ENCODE assay signal across 28 cellular contexts in the genomic region with DNA sequence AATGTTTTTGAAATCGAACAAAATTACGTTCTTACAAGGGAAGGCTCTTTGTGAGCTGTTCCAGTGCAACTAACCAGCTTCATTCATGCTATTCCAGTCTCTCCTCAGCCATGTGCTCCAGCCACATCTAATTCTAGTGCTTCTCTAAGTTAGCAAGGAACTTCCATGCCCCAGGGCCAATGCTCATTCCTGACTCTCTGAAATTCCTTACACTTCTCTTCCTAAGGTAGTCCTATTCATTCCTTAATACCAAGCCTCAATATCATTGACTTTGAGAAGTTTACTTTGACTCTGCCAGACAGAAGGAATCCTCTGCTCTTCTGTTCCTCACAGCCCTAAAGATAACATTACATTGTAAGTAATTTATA.
"Had no signal": no experiment of that assay in that cellular context is flagged by ENCODE, and none has a peak within 500 bp of the region (broad histone marks: within the 10 kb centered on the region; RNA-seq: fewer than 3 reads in every experiment).

No MANE protein-coding gene starts in this region.

- H3K4me3 Mint-ChIP-seq: activated B cell treated with CpG ODN at 0.5 μM for 24 hours; activated CD8-positive, alpha-beta T cell treated with anti-CD3 and anti-CD28 coated beads for 36 hours; activated naive CD4-positive, alpha-beta T cell treated with anti-CD3 and anti-CD28 coated beads, Interleukin-2, amount 10 ng/mL, durations not matched to agents 7 days and 5 days; activated naive CD8-positive, alpha-beta T cell treated with anti-CD3 and anti-CD28 coated beads, Interleukin-2, amount 10 ng/mL, durations not matched to agents 7 days and 5 days; central memory CD8-positive, alpha-beta T cell; dendritic cell treated with granulocyte-macrophage colony-stimulating factor and Interleukin-4, amounts not matched to agents 40 ng/mL and 50 ng/mL, for 4 days; endodermal cell; T-helper 17 cell; T-helper 2 cell treated with Interferon-gamma antibody and Interleukin-4, amounts not matched to agents 5 μg/mL and 100 μg/mL, for 36 hours had no signal

- ATAC-seq: activated CD4-positive, CD25-positive, alpha-beta regulatory T cell treated with anti-CD3 and anti-CD28 coated beads, Interleukin-2, amount 50 U/mL, for 24 hours; activated CD8-positive, alpha-beta T cell treated with anti-CD3 and anti-CD28 coated beads for 36 hours; activated naive CD4-positive, alpha-beta T cell treated with anti-CD3 and anti-CD28 coated beads, Interleukin-2, amount 50 U/mL, for 72 hours; esophagus mucosa; T-helper 17 cell had no signal

- H3K27ac ChIP-seq: ascending aorta, brain microvascular endothelial cell, coronary artery, dorsolateral prefrontal cortex, WERI-Rb-1 had no signal

- H3K27me3 ChIP-seq: ascending aorta, brain microvascular endothelial cell, dorsolateral prefrontal cortex had no signal

- DNase-seq: activated B cell treated with CpG ODN at 0.5 μM for 24 hours; activated CD4-positive, alpha-beta T cell treated with anti-CD3 and anti-CD28 coated beads for 48 hours; activated CD4-positive, alpha-beta T cell treated with anti-CD3 and anti-CD28 coated beads, Interleukin-2, amount 50 U/mL, for 1 hour; activated CD4-positive, alpha-beta T cell treated with anti-CD3 and anti-CD28 coated beads, Interleukin-2, amount 50 U/mL, for 48 hours; activated CD8-positive, alpha-beta memory T cell treated with anti-CD3 and anti-CD28 coated beads for 24 hours; activated CD8-positive, alpha-beta T cell treated with anti-CD3 and anti-CD28 coated beads for 36 hours; activated gamma-delta T cell; activated naive CD4-positive, alpha-beta T cell; activated naive CD4-positive, alpha-beta T cell treated with anti-CD3 and anti-CD28 coated beads, Interleukin-2, amount 10 ng/mL, durations not matched to agents 7 days and 5 days; activated naive CD8-positive, alpha-beta T cell treated with anti-CD3 and anti-CD28 coated beads, Interleukin-2, amount 10 ng/mL, durations not matched to agents 7 days and 5 days; activated T-cell treated with anti-CD3 and anti-CD28 coated beads, Interleukin-2, amount 50 U/mL, for 48 hours; brain microvascular endothelial cell; dorsolateral prefrontal cortex; effector memory CD4-positive, alpha-beta T cell; endodermal cell; foreskin fibroblast; T-helper 1 cell; T-helper 17 cell; T1000; WERI-Rb-1 had no signal

- H3K4me1 ChIP-seq: ascending aorta had no signal

- H3K4me1 Mint-ChIP-seq: activated B cell treated with CpG ODN at 0.5 μM for 24 hours; activated naive CD4-positive, alpha-beta T cell treated with anti-CD3 and anti-CD28 coated beads, Interleukin-2, amount 10 ng/mL, durations not matched to agents 7 days and 5 days; central memory CD8-positive, alpha-beta T cell had no signal

- H3K27ac Mint-ChIP-seq: activated B cell treated with CpG ODN at 0.5 μM for 24 hours; activated CD8-positive, alpha-beta T cell treated with anti-CD3 and anti-CD28 coated beads for 36 hours; activated naive CD4-positive, alpha-beta T cell treated with anti-CD3 and anti-CD28 coated beads, Interleukin-2, amount 10 ng/mL, durations not matched to agents 7 days and 5 days; activated naive CD4-positive, alpha-beta T cell treated with anti-CD3 and anti-CD28 coated beads, Interleukin-2, amount 50 U/mL, for 72 hours; activated naive CD8-positive, alpha-beta T cell treated with anti-CD3 and anti-CD28 coated beads, Interleukin-2, amount 10 ng/mL, durations not matched to agents 7 days and 5 days; dendritic cell treated with granulocyte-macrophage colony-stimulating factor and Interleukin-4, amounts not matched to agents 40 ng/mL and 50 ng/mL, for 4 days; endodermal cell; T-helper 17 cell; T-helper 2 cell treated with Interferon-gamma antibody and Interleukin-4, amounts not matched to agents 5 μg/mL and 100 μg/mL, for 36 hours had no signal

- H3K36me3 ChIP-seq: ascending aorta, brain microvascular endothelial cell, WERI-Rb-1 had no signal

- H3K4me3 ChIP-seq: ascending aorta, coronary artery, dorsolateral prefrontal cortex had no signal

- H3K27me3 Mint-ChIP-seq: activated CD8-positive, alpha-beta T cell treated with anti-CD3 and anti-CD28 coated beads for 36 hours; activated naive CD4-positive, alpha-beta T cell treated with anti-CD3 and anti-CD28 coated beads, Interleukin-2, amount 10 ng/mL, durations not matched to agents 7 days and 5 days; activated naive CD8-positive, alpha-beta T cell treated with anti-CD3 and anti-CD28 coated beads, Interleukin-2, amount 10 ng/mL, durations not matched to agents 7 days and 5 days; central memory CD8-positive, alpha-beta T cell; dendritic cell treated with granulocyte-macrophage colony-stimulating factor and Interleukin-4, amounts not matched to agents 40 ng/mL and 50 ng/mL, for 4 days; T-helper 17 cell had no signal
